ENCODE assay signal across 8 cellular contexts in genomic region chr13:30892966-30893365, GRCh38. TPM values are rescaled to one million over a fixed set of nuclear protein-coding genes. Genes with fewer than 3 reads are reported as not detected.
DNase-seq lines count a peak whose midpoint lies in the region; ATAC-seq and TF ChIP-seq lines count a peak whose summit lies in the region.

No MANE protein-coding gene starts in this region.

- H2BK15ac ChIP-seq in neuronal stem cell (ENCODE audit: low read length): no peak overlapping the region

- H3K4me1 Mint-ChIP-seq in mesothelial cell of epicardium: peaks cover 33% of the 10 kb centered on the region

- H4K20me1 ChIP-seq in mammary epithelial cell (ENCODE audit: insufficient read depth, low read length): no peaks in the 10 kb centered on the region

- H2BK5ac ChIP-seq in neuronal stem cell (ENCODE audit: low read length): no peak overlapping the region

- H3K4me3 ChIP-seq in mammary epithelial cell (replicated peaks in 1 of 3; ENCODE audit: insufficient read depth in 1 of 3, low read depth in 2 of 3, low read length in 3 of 3) (no peak overlapping the region), neuronal stem cell (ENCODE audit: low read length in 2 of 2) (no peak overlapping the region)

- H3K36me3 Mint-ChIP-seq in mesothelial cell of epicardium: peaks cover 2% of the 10 kb centered on the region

- no peak overlapping the region for H3K4me2 ChIP-seq in mammary epithelial cell (ENCODE audit: insufficient read depth, low read depth, low read length)
- no peak overlapping the region for H3K4me2 ChIP-seq in neuronal stem cell (ENCODE audit: insufficient read depth, low read length, poor library complexity, severe bottlenecking)

- no peaks in the 10 kb centered on the region for H3K79me1 ChIP-seq in neuronal stem cell (ENCODE audit: low read depth, low read length)

- H3K27ac Mint-ChIP-seq in mesothelial cell of epicardium: peak overlapping the region; percentile 87

- no peak overlapping the region for H3K4me3 Mint-ChIP-seq in mesothelial cell of epicardium

- H3K27me3 ChIP-seq in mammary epithelial cell (ENCODE audit: insufficient read depth, low read length) (no peaks in the 10 kb centered on the region), neuronal stem cell (ENCODE audit: control insufficient read depth in 3 of 3, insufficient read depth in 3 of 3, low read depth in 1 of 3, low read length in 3 of 3) (no peaks in the 10 kb centered on the region)

- WGBS in mammary epithelial cell (ENCODE audit: low coverage, missing lambda C conversion rate): 4% methylated on average over 6 of the region's 6 CpGs
- WGBS in neuronal stem cell (ENCODE audit: extremely low coverage in 2 of 2, insufficient read length in 2 of 2, insufficient replicate concordance in 1 of 2), 2 donors: no CpG with 5 or more reads among the region's 6 CpGs

- H3K18ac ChIP-seq in neuronal stem cell (ENCODE audit: low read length): no peak overlapping the region

- H4K8ac ChIP-seq in neuronal stem cell (ENCODE audit: low read depth, low read length): no peak overlapping the region

- no peaks in the 10 kb centered on the region for H3K9me3 ChIP-seq in mammary epithelial cell (replicated peaks; ENCODE audit: insufficient read depth, low read length)
- peaks cover 2 to 8% of the 10 kb centered on the region in 2 donors for H3K9me3 ChIP-seq in neuronal stem cell (replicated peaks in 1 of 2; ENCODE audit: control insufficient read depth in 2 of 2, insufficient read depth in 1 of 2, low read depth in 1 of 2, low read length in 2 of 2)

- H3K36me3 ChIP-seq in mammary epithelial cell (ENCODE audit: insufficient read depth, low read length): no peaks in the 10 kb centered on the region
- H3K36me3 ChIP-seq in neuronal stem cell (replicated peaks in 1 of 2; ENCODE audit: control insufficient read depth in 2 of 2, insufficient read depth in 2 of 2, low read length in 2 of 2): no peaks in the 10 kb centered on the region

- H2BK120ac ChIP-seq in neuronal stem cell (ENCODE audit: low read depth, low read length): no peak overlapping the region

- DNase-seq in COLO668 (lab: John Stamatoyannopoulos, UW; ENCODE audit: unreplicated experiment): peak; percentile 31
- DNase-seq in HT-29 (ENCODE audit: low spot score): peak; percentile 88
- no peak for DNase-seq in mammary epithelial cell
- DNase-seq in mesothelial cell of epicardium (ENCODE audit: low spot score in 2 of 2, unreplicated experiment in 2 of 2): peak; percentile 57 to 81
- DNase-seq in stimulated activated naive CD4-positive, alpha-beta T cell (lab: John Stamatoyannopoulos, UW): no peak
- DNase-seq in activated CD8-positive, alpha-beta memory T cell treated with anti-CD3 and anti-CD28 coated beads, Interleukin-2, amount 50 U/mL, for 48 hours: no peak
- DNase-seq in neuronal stem cell (ENCODE audit: low spot score): no peak

- H3K23ac ChIP-seq in neuronal stem cell (ENCODE audit: low read depth, low read length, poor library complexity): no peak overlapping the region

- H3K27me3 Mint-ChIP-seq in mesothelial cell of epicardium (ENCODE audit: low read depth): no peaks in the 10 kb centered on the region

- CTCF ChIA-PET in mammary epithelial cell (lab: Charles Lee; ENCODE audit: low non-redundant PET): interaction anchor here (0.7 to 1.1 kb wide), 3 partner anchors 13 to 50 kb away, joined by 3 to 9 read pairs (median 5); no protein-coding TSS in a partner anchor

- no TSS peak for BruUV-seq in mammary epithelial cell (replicated peaks; lab: Mats Ljungman, UMichigan)

- no peak overlapping the region for H3K4ac ChIP-seq in neuronal stem cell (ENCODE audit: low read length)

- no peak overlapping the region for H3K9ac ChIP-seq in mammary epithelial cell (ENCODE audit: insufficient read depth, low read length)
- H3K9ac ChIP-seq in neuronal stem cell (ENCODE audit: low read depth, low read length, poor library complexity): no peak overlapping the region

- in situ Hi-C loops in mammary epithelial cell (cut with MboI; ENCODE audit: low sequenced_read_pairs in 2 of 2): no loop called here

- no peaks in the 10 kb centered on the region for H3K79me2 ChIP-seq in mammary epithelial cell (ENCODE audit: insufficient read depth, low read length)

- H3K14ac ChIP-seq in neuronal stem cell (ENCODE audit: low read length): no peak overlapping the region

- ATAC-seq in HG03565 (IDR thresholded peaks at IDR 0.05; ENCODE audit: unreplicated experiment): no peak

- H2AK5ac ChIP-seq in neuronal stem cell (ENCODE audit: low read depth, low read length): no peak overlapping the region

- TF ChIP-seq CTCF in mammary epithelial cell (conservative IDR thresholded peaks at IDR 0.05 in 1 of 2, IDR thresholded peaks at IDR 0.05 in 1 of 2; ENCODE audit: extremely low read depth in 1 of 2, insufficient read depth in 1 of 2, low read depth in 1 of 2, low read length in 2 of 2) (peak; percentile 58 to 71), mesothelial cell of epicardium (IDR thresholded peaks at IDR 0.05; ENCODE audit: unreplicated experiment) (peak; percentile 62)

- peaks cover 10% of the 10 kb centered on the region for H3K9me3 Mint-ChIP-seq in mesothelial cell of epicardium

- intact Hi-C loops in mammary epithelial cell (cut with micrococcal nuclease): no loop called here

- no peak overlapping the region for H4K91ac ChIP-seq in neuronal stem cell (ENCODE audit: low read depth, low read length, poor library complexity)

- H3K4me1 ChIP-seq in mammary epithelial cell (ENCODE audit: insufficient read depth, low read length) (peaks cover 3% of the 10 kb centered on the region), neuronal stem cell (ENCODE audit: control insufficient read depth in 2 of 2, insufficient read depth in 1 of 2, low read depth in 1 of 2, low read length in 2 of 2) (peaks cover 4 to 7% of the 10 kb centered on the region in 2 donors)

- dilution Hi-C loops in mammary epithelial cell (cut with HindIII; ENCODE audit: low sequenced_read_pairs): loop anchor here (5.0 kb wide), 1 partner anchor 34 kb away; no protein-coding TSS in a partner anchor

- H3K27ac ChIP-seq in mammary epithelial cell (ENCODE audit: insufficient read depth, low read depth, low read length) (no peak overlapping the region), neuronal stem cell (replicated peaks; ENCODE audit: low read length) (no peak overlapping the region)

- H2BK12ac ChIP-seq in neuronal stem cell (ENCODE audit: low read length): no peak overlapping the region

- H2AFZ ChIP-seq in mammary epithelial cell (ENCODE audit: low read depth, low read length) (no peak overlapping the region), neuronal stem cell (ENCODE audit: low read length) (no peak overlapping the region)

RNA-seq across cellular contexts. Expression of gene MEDAG, which starts 13.1 kb away (rescaled TPM):
- total RNA-seq in HT-29 (2014; rRNA removed; shearing (Covaris generic)): not detected in 2 replicates
- under 1 TPM in 1 of 2 donors, not detected in 1; 0.33 TPM for total RNA-seq in mammary epithelial cell
- 0.08 TPM for polyA plus RNA-seq in mammary epithelial cell
- polyA minus RNA-seq in mammary epithelial cell: not detected
- 7.5 to 7.9 TPM (median 7.7 TPM) in 3 replicates for total RNA-seq in mesothelial cell of epicardium
- polyA plus RNA-seq in neuronal stem cell (2013, experiment 1 of 2): 0.31 TPM
- 0.18 TPM for polyA plus RNA-seq in neuronal stem cell (2013, experiment 2 of 2)

RNA-seq across cellular contexts. Expression of gene TEX26, which starts 39.5 kb away (rescaled TPM):
- not detected in 2 replicates for total RNA-seq in HT-29 (2014; rRNA removed; shearing (Covaris generic))
- total RNA-seq in mammary epithelial cell (not detected), mesothelial cell of epicardium (not detected in 3 replicates)
- polyA plus RNA-seq in mammary epithelial cell: not detected
- not detected for polyA minus RNA-seq in mammary epithelial cell
- polyA plus RNA-seq in neuronal stem cell (2013, experiment 1 of 2): 0.24 TPM
- 0.18 TPM for polyA plus RNA-seq in neuronal stem cell (2013, experiment 2 of 2)

Comparison
In these comparisons a context has a peak if more than half of its experiments do, and no peak if none do; other contexts are left out.
1. DNase-seq: peak in COLO668 (single experiment), HT-29 (single experiment) and mesothelial cell of epicardium (2 of 2); none in mammary epithelial cell (single experiment), stimulated activated naive CD4-positive, alpha-beta T cell (0 of 6), activated CD8-positive, alpha-beta memory T cell treated with anti-CD3 and anti-CD28 coated beads, Interleukin-2, amount 50 U/mL, for 48 hours (single experiment) and neuronal stem cell (single experiment).